16 cellular contexts compared by ENCODE assay signal in genomic region chr12:105325117-105325516, GRCh38. TPM values are rescaled to one million over a fixed set of nuclear protein-coding genes. Genes with fewer than 3 reads are reported as not detected.
A peak's percentile ranks its signal among the peaks of the same experiment; 100 is the strongest.
DNase-seq lines count a peak whose midpoint lies in the region; ATAC-seq and TF ChIP-seq lines count a peak whose summit lies in the region.
"Had no signal": no experiment of that assay in that cellular context is flagged by ENCODE, and none has a peak within 500 bp of the region (broad histone marks: within the 10 kb centered on the region; RNA-seq: fewer than 3 reads in every experiment).

No MANE protein-coding gene starts in this region.

- no peaks in the 10 kb centered on the region for H3K9me3 ChIP-seq in smooth muscle cell (replicated peaks; ENCODE audit: low read depth)
- H3K9me3 ChIP-seq: BLaER1, Peyer's patch had no signal

- H3K9me3 Mint-ChIP-seq in activated naive CD4-positive, alpha-beta T cell treated with anti-CD3 and anti-CD28 coated beads for 36 hours = no peaks in the 10 kb centered on the region
- no peaks in the 10 kb centered on the region for H3K9me3 Mint-ChIP-seq in effector memory CD8-positive, alpha-beta T cell
- H3K9me3 Mint-ChIP-seq: CD8-positive, alpha-beta memory T cell had no signal

- peak overlapping the region; percentile 25 for H3K27ac Mint-ChIP-seq in activated naive CD4-positive, alpha-beta T cell treated with anti-CD3 and anti-CD28 coated beads for 36 hours
- peak overlapping the region; percentile 41 to 62 for H3K27ac Mint-ChIP-seq in effector memory CD8-positive, alpha-beta T cell

- no peaks in the 10 kb centered on the region for H4K20me1 ChIP-seq in smooth muscle cell (ENCODE audit: low read depth)
- H4K20me1 ChIP-seq: BLaER1 had no signal

- H3K79me2 ChIP-seq in smooth muscle cell (ENCODE audit: low read depth) = no peaks in the 10 kb centered on the region

- H3K36me3 ChIP-seq in smooth muscle cell (ENCODE audit: low read depth) = no peaks in the 10 kb centered on the region
- H3K36me3 ChIP-seq: BLaER1, Peyer's patch had no signal

- intact Hi-C loops in activated naive CD4-positive, alpha-beta T cell treated with anti-CD3 and anti-CD28 coated beads for 36 hours (cut with micrococcal nuclease) = no loop called here

- no peaks in the 10 kb centered on the region for H3K4me1 ChIP-seq in smooth muscle cell (ENCODE audit: low read depth)

- H3F3A ChIP-seq in smooth muscle cell (ENCODE audit: low read depth) = peaks cover 3% of the 10 kb centered on the region

- no peaks in the 10 kb centered on the region for H3K27me3 Mint-ChIP-seq in activated naive CD4-positive, alpha-beta T cell treated with anti-CD3 and anti-CD28 coated beads for 36 hours (ENCODE audit: low read depth)
- no peaks in the 10 kb centered on the region for H3K27me3 Mint-ChIP-seq in effector memory CD8-positive, alpha-beta T cell
- H3K27me3 Mint-ChIP-seq: CD8-positive, alpha-beta memory T cell had no signal

- no peak overlapping the region for H2AFZ ChIP-seq in smooth muscle cell (ENCODE audit: low read depth)

- TF ChIP-seq RAD21 in Ishikawa (IDR thresholded peaks at IDR 0.05; ENCODE audit: low read depth) = no peak

- WGBS in smooth muscle cell (ENCODE audit: low lambda C conversion rate) = 97% methylated on average over 2 of the region's 2 CpGs

- no peak for DNase-seq in activated naive CD4-positive, alpha-beta T cell treated with anti-CD3 and anti-CD28 coated beads for 36 hours
- no peak for DNase-seq in activated naive CD4-positive, alpha-beta T cell (lab: John Stamatoyannopoulos, UW)
- no peak for DNase-seq in effector memory CD8-positive, alpha-beta T cell
- DNase-seq in smooth muscle cell (lab: John Stamatoyannopoulos, UW; ENCODE audit: unreplicated experiment) (no peak), HPDE6-E6E7 (ENCODE audit: extremely low spot score) (no peak)
- DNase-seq in activated T-cell treated with anti-CD3 and anti-CD28 coated beads, Interleukin-2, amount 50 U/mL, for 48 hours = no peak
- DNase-seq: CD8-positive, alpha-beta memory T cell; DMS 273 treated with DMSO at 0.1 percent for 48 hours; H7; NCI-H1436 treated with DMSO at 0.1 percent for 48 hours; NCI-H2081; NCI-H510A treated with DMSO at 0.1 percent for 48 hours; Peyer's patch; Right ventricle myocardium superior had no signal

- ATAC-seq in effector memory CD8-positive, alpha-beta T cell (replicated peaks) = no peak

- H3K4me3 Mint-ChIP-seq in activated naive CD4-positive, alpha-beta T cell treated with anti-CD3 and anti-CD28 coated beads for 36 hours = no peak overlapping the region
- peak overlapping the region in 1 of 2 donors; percentile 16 for H3K4me3 Mint-ChIP-seq in effector memory CD8-positive, alpha-beta T cell

- H3K4me2 ChIP-seq in smooth muscle cell = no peak overlapping the region
- H3K4me2 ChIP-seq: BLaER1 had no signal

- no peak overlapping the region for H3K27ac ChIP-seq in smooth muscle cell (ENCODE audit: low read depth)
- H3K27ac ChIP-seq: BLaER1, Peyer's patch had no signal

- H3K27me3 ChIP-seq in smooth muscle cell (ENCODE audit: low read depth) = no peaks in the 10 kb centered on the region
- H3K27me3 ChIP-seq: BLaER1, Peyer's patch had no signal

- no peak overlapping the region for H3K4me3 ChIP-seq in smooth muscle cell
- H3K4me3 ChIP-seq: BLaER1, Peyer's patch had no signal

- TF ChIP-seq CTCF in smooth muscle cell (IDR thresholded peaks at IDR 0.05; ENCODE audit: borderline replicate concordance, insufficient read depth, poor library complexity, severe bottlenecking) = no peak

- no peak overlapping the region for H3K9ac ChIP-seq in smooth muscle cell (ENCODE audit: low read depth)
- H3K9ac ChIP-seq: BLaER1 had no signal

- H3K36me3 Mint-ChIP-seq in activated naive CD4-positive, alpha-beta T cell treated with anti-CD3 and anti-CD28 coated beads for 36 hours (ENCODE audit: low read depth) = no peaks in the 10 kb centered on the region
- H3K36me3 Mint-ChIP-seq in effector memory CD8-positive, alpha-beta T cell (ENCODE audit: insufficient read depth) = peaks cover 10% of the 10 kb centered on the region

- peaks cover 17% of the 10 kb centered on the region for H3K4me1 Mint-ChIP-seq in activated naive CD4-positive, alpha-beta T cell treated with anti-CD3 and anti-CD28 coated beads for 36 hours (ENCODE audit: low read depth)
- H3K4me1 Mint-ChIP-seq in effector memory CD8-positive, alpha-beta T cell (ENCODE audit: low read depth in 2 of 2) = peaks cover 27 to 63% of the 10 kb centered on the region in 2 donors

- TF ChIP-seq EP300 in Ishikawa (IDR thresholded peaks at IDR 0.05; ENCODE audit: borderline replicate concordance) = no peak

- CTCF ChIA-PET in activated naive CD4-positive, alpha-beta T cell treated with anti-CD3 and anti-CD28 coated beads for 36 hours (lab: Charles Lee) = no interaction called here

TF ChIP-seq in Ishikawa, 13 proteins besides CTCF, POLR2A, EP300 and RAD21:
- TF ChIP-seq REST (IDR thresholded peaks at IDR 0.05; ENCODE audit: low read depth) = no peak
- no peak for TF ChIP-seq TEAD4 (IDR thresholded peaks at IDR 0.05)
- peak; percentile 60 for TF ChIP-seq USF1 (IDR thresholded peaks at IDR 0.05)
- no peak for TF ChIP-seq YY1 (IDR thresholded peaks at IDR 0.05; ENCODE audit: low read depth)
- no peak for TF ChIP-seq TCF12 (IDR thresholded peaks at IDR 0.05; ENCODE audit: low read depth)
TF ChIP-seq in Ishikawa: peak in this region for 1.

RNA-seq across cellular contexts. Expression of gene C12orf75, which starts 5.4 kb away (rescaled TPM):
- total RNA-seq in activated naive CD4-positive, alpha-beta T cell treated with anti-CD3 and anti-CD28 coated beads for 36 hours = 10 to 100 TPM; 41.1 to 48.5 TPM
- total RNA-seq in smooth muscle cell = 201 and 236 TPM in 2 replicates
- 261 and 309 TPM in 2 replicates for polyA plus RNA-seq in smooth muscle cell
